3 cellular contexts compared by ENCODE assay signal in genomic region chr17:36498155-36498554, GRCh38.
TF ChIP-seq lines count a peak whose summit lies in the region.

No MANE protein-coding gene starts in this region.

TF ChIP-seq in SK-N-SH, 30 proteins besides CTCF, POLR2A, EP300 and RAD21 (continues in another document):
- TF ChIP-seq SIN3A (IDR thresholded peaks at IDR 0.05; ENCODE audit: borderline replicate concordance, low read depth, low read length) (no peak), EZH2phosphoT487 (IDR thresholded peaks at IDR 0.05; ENCODE audit: borderline replicate concordance, low read depth) (no peak), ELF1 (IDR thresholded peaks at IDR 0.05) (no peak), REST (IDR thresholded peaks at IDR 0.05; ENCODE audit: low read depth, low read length) (no peak), TCF12 (IDR thresholded peaks at IDR 0.05) (no peak), USF1 (IDR thresholded peaks at IDR 0.05; ENCODE audit: borderline replicate concordance, low read depth) (no peak), FOSL2 (IDR thresholded peaks at IDR 0.05; ENCODE audit: borderline replicate concordance, low read depth) (no peak), POLR2AphosphoS5 (IDR thresholded peaks at IDR 0.05; ENCODE audit: low read depth, low read length) (no peak), FOXM1 (IDR thresholded peaks at IDR 0.05; ENCODE audit: low read depth) (no peak), GABPA (IDR thresholded peaks at IDR 0.05; ENCODE audit: low read depth) (no peak), RFX5 (IDR thresholded peaks at IDR 0.05; ENCODE audit: low read length) (no peak), MEF2A (IDR thresholded peaks at IDR 0.05; ENCODE audit: borderline replicate concordance, low read depth) (no peak), FOXJ3 (CRISPR knock-in tag; IDR thresholded peaks at IDR 0.05) (no peak), USF2 (IDR thresholded peaks at IDR 0.05; ENCODE audit: borderline replicate concordance, low read depth, low read length) (no peak), NFIC (IDR thresholded peaks at IDR 0.05; ENCODE audit: borderline replicate concordance) (no peak), RCOR1 (IDR thresholded peaks at IDR 0.05; ENCODE audit: low read length) (no peak), NRF1 (IDR thresholded peaks at IDR 0.05; ENCODE audit: low read depth, low read length) (no peak), GATA2 (CRISPR knock-in tag; IDR thresholded peaks at IDR 0.05) (no peak)

TF ChIP-seq in SK-N-SH treated with all-trans-retinoic acid at 6 μM for 48 hours, 23 proteins besides CTCF, POLR2A, EP300 and RAD21:
- TF ChIP-seq ZC3H10 (CRISPR knock-in tag; IDR thresholded peaks at IDR 0.05) (no peak), PPARA (CRISPR knock-in tag; IDR thresholded peaks at IDR 0.05; ENCODE audit: borderline replicate concordance) (no peak), POU6F1 (CRISPR knock-in tag; IDR thresholded peaks at IDR 0.05; ENCODE audit: borderline replicate concordance, low read depth) (no peak), ZNF70 (CRISPR knock-in tag; IDR thresholded peaks at IDR 0.05) (no peak), ISL1 (CRISPR knock-in tag; IDR thresholded peaks at IDR 0.05) (no peak), ZNF8 (CRISPR knock-in tag; IDR thresholded peaks at IDR 0.05) (no peak), TCF4 (CRISPR knock-in tag; IDR thresholded peaks at IDR 0.05; ENCODE audit: borderline replicate concordance) (no peak), OSR1 (CRISPR knock-in tag; IDR thresholded peaks at IDR 0.05) (no peak)

TF ChIP-seq in HepG2, 621 proteins besides CTCF, POLR2A, EP300 and RAD21:
- TF ChIP-seq FOXK1 (CRISPR knock-in tag; IDR thresholded peaks at IDR 0.05; ENCODE audit: borderline replicate concordance, low read depth) (no peak), CENPBD1 (CRISPR knock-in tag; IDR thresholded peaks at IDR 0.05; ENCODE audit: borderline replicate concordance, low read depth) (no peak), RBM22 (optimal IDR thresholded peaks at IDR 0.05; ENCODE audit: low read length) (peak; percentile 44), MTA1 (CRISPR knock-in tag; IDR thresholded peaks at IDR 0.05; ENCODE audit: borderline replicate concordance) (no peak), ZNF770 (CRISPR knock-in tag; IDR thresholded peaks at IDR 0.05) (no peak), ZGPAT (CRISPR knock-in tag; IDR thresholded peaks at IDR 0.05) (no peak), FLYWCH1 (CRISPR knock-in tag; IDR thresholded peaks at IDR 0.05) (no peak), AGO2 (optimal IDR thresholded peaks at IDR 0.05; ENCODE audit: low read depth, low read length) (peak; percentile 28)
